Comparison of ENCODE assay signal across 24 cellular contexts in genomic region chr20:50254466-50255079, GRCh38.
DNase-seq lines count a peak whose midpoint lies in the region; ATAC-seq, FAIRE-seq and TF ChIP-seq lines count a peak whose summit lies in the region.
"Had no signal": no experiment of that assay in that cellular context is flagged by ENCODE, and none has a peak within 500 bp of the region (broad histone marks: within the 10 kb centered on the region; RNA-seq: fewer than 3 reads in every experiment).

No MANE protein-coding gene starts in this region.

- H3K4me1 ChIP-seq in HepG2 (ENCODE audit: insufficient read depth, low read length): peaks cover 41% of the 10 kb centered on the region
- H3K4me1 ChIP-seq in right lobe of liver: peaks cover 0 to 22% (median 4%) of the 10 kb centered on the region in 4 donors
- H3K4me1 ChIP-seq in PC-9 (replicated peaks; ENCODE audit: insufficient read depth): peaks cover 97% of the 10 kb centered on the region
- H3K4me1 ChIP-seq in K562 (replicated peaks in 1 of 2; ENCODE audit: control insufficient read depth in 2 of 2, insufficient read depth in 2 of 2, low read length in 2 of 2): peaks cover 7 to 10% of the 10 kb centered on the region in 2 experiments; a peak in 4 of 5 replicates
- peaks cover 12% of the 10 kb centered on the region for H3K4me1 ChIP-seq in mesenchymal stem cell (ENCODE audit: control insufficient read depth, insufficient read depth, low read depth, low read length)
- H3K4me1 ChIP-seq: BE2C had no signal

- no peak overlapping the region for H2BK120ac ChIP-seq in mesenchymal stem cell (ENCODE audit: low read depth, low read length)

- H2AK5ac ChIP-seq in mesenchymal stem cell (ENCODE audit: low read length, severe bottlenecking): no peak overlapping the region

- no TSS peak for BruUV-seq in HepG2 (replicated peaks; lab: Mats Ljungman, UMichigan)
- no TSS peak for BruUV-seq in PC-9 (replicated peaks; lab: Mats Ljungman, UMichigan)
- BruUV-seq in K562 (replicated peaks; lab: Mats Ljungman, UMichigan): no TSS peak

- no peaks in the 10 kb centered on the region for H3K79me1 ChIP-seq in mesenchymal stem cell (replicated peaks; ENCODE audit: low read length, poor library complexity, severe bottlenecking)

- no peak overlapping the region for H3K14ac ChIP-seq in mesenchymal stem cell (ENCODE audit: low read length in 2 of 2)

- no peak overlapping the region for H4K91ac ChIP-seq in mesenchymal stem cell (ENCODE audit: low read length)

- no peaks in the 10 kb centered on the region for H3K36me3 Mint-ChIP-seq in type B pancreatic cell
- H3K36me3 Mint-ChIP-seq: CD4-positive, alpha-beta memory T cell had no signal

- H3K9me1 ChIP-seq in K562 (ENCODE audit: control insufficient read depth, insufficient read depth, low read length): no peaks in the 10 kb centered on the region

- no peaks in the 10 kb centered on the region for H3K9me3 Mint-ChIP-seq in type B pancreatic cell
- H3K9me3 Mint-ChIP-seq: GM23338, H9 had no signal

- H2BK12ac ChIP-seq in mesenchymal stem cell (ENCODE audit: low read length in 2 of 2): no peak overlapping the region

- CTCF ChIA-PET in HepG2 (lab: Yijun Ruan, JAX; ENCODE audit: low intra/inter-chr PET ratio, low total read pairs) (no interaction called here), PC-9 (lab: Charles Lee) (interaction anchor here (0.5 kb wide), 1 partner anchor 67 kb away, joined by 4 read pairs; no protein-coding TSS in a partner anchor), K562 (lab: Yijun Ruan, JAX; ENCODE audit: low intra/inter-chr PET ratio) (no interaction called here)

- peaks cover 14% of the 10 kb centered on the region for H3K4me1 Mint-ChIP-seq in type B pancreatic cell (ENCODE audit: unreplicated experiment)

- H3K9me2 ChIP-seq in PC-9 (ENCODE audit: insufficient read depth): no peaks in the 10 kb centered on the region

- in situ Hi-C loops in HepG2 (cut with HindIII; ENCODE audit: extremely low pct_ligation_motif_present, low pct_unique_long_range_greater_than_20kb) (no loop called here), K562 (cut with MboI) (no loop called here)

- TF ChIP-seq RAD21 in HepG2 (CRISPR knock-in tag; IDR thresholded peaks at IDR 0.05) (no peak), K562 (CRISPR knock-in tag; conservative IDR thresholded peaks at IDR 0.05 in 1 of 2, IDR thresholded peaks at IDR 0.05 in 1 of 2) (no peak)

- no peak overlapping the region for H2BK15ac ChIP-seq in mesenchymal stem cell (ENCODE audit: low read depth, poor library complexity, severe bottlenecking)

- H3K79me2 ChIP-seq in HepG2 (ENCODE audit: insufficient read depth, low read length) (no peaks in the 10 kb centered on the region), PC-9 (ENCODE audit: low read depth) (peaks cover 40% of the 10 kb centered on the region), K562 (ENCODE audit: control insufficient read depth, insufficient read depth, low read length) (no peaks in the 10 kb centered on the region)

- H3K23ac ChIP-seq in mesenchymal stem cell (ENCODE audit: low read length in 2 of 2): no peak overlapping the region

- no peak overlapping the region for H2BK5ac ChIP-seq in mesenchymal stem cell (ENCODE audit: low read depth, low read length, poor library complexity, severe bottlenecking)

- no peaks in the 10 kb centered on the region for H4K20me1 ChIP-seq in HepG2 (ENCODE audit: insufficient read depth, low read length)
- H4K20me1 ChIP-seq in PC-9 (ENCODE audit: insufficient read depth): no peaks in the 10 kb centered on the region
- H4K20me1 ChIP-seq in K562 (replicated peaks; ENCODE audit: control insufficient read depth, insufficient read depth, low read length): no peaks in the 10 kb centered on the region
- H4K20me1 ChIP-seq: BLaER1 treated with 17β-estradiol and CSF1 and Interleukin-3, amounts not matched to agents 10 nM and 100 nM had no signal

- WGBS in HepG2 (ENCODE audit: low lambda C conversion rate): 51% methylated on average over 11 of the region's 11 CpGs
- 80% methylated on average over 7 of the region's 11 CpGs for WGBS in right lobe of liver (ENCODE audit: insufficient coverage, low coverage, low lambda C conversion rate, missing lambda C conversion rate)
- WGBS in K562 (ENCODE audit: insufficient coverage, low coverage, missing lambda C conversion rate): 38% methylated on average over 11 of the region's 11 CpGs
- WGBS in mesenchymal stem cell: 94% methylated on average over 10 of the region's 11 CpGs

- H3K27me3 ChIP-seq in HepG2 (ENCODE audit: control insufficient read depth in 1 of 2, insufficient read depth in 2 of 2, low read length in 2 of 2) (peaks cover 9 to 47% of the 10 kb centered on the region in 2 experiments; a peak in 4 of 5 replicates), right lobe of liver (no peaks in the 10 kb centered on the region), PC-9 (ENCODE audit: insufficient read depth, low read depth) (no peaks in the 10 kb centered on the region), K562 (ENCODE audit: control insufficient read depth in 2 of 2, insufficient read depth in 2 of 2, low read length in 2 of 2) (no peaks in the 10 kb centered on the region), mesenchymal stem cell (ENCODE audit: control insufficient read depth in 1 of 2, insufficient read depth in 1 of 2, low read length in 2 of 2) (no peaks in the 10 kb centered on the region)
- H3K27me3 ChIP-seq: BE2C; BLaER1 treated with 17β-estradiol and CSF1 and Interleukin-3, amounts not matched to agents 10 nM and 100 nM had no signal

- TF ChIP-seq CTCF in HepG2 (CRISPR knock-in tag; IDR thresholded peaks at IDR 0.05) (no peak), right lobe of liver (IDR thresholded peaks at IDR 0.05) (no peak), PC-9 (conservative IDR thresholded peaks at IDR 0.05) (no peak), K562 (IDR thresholded peaks at IDR 0.05 in 2 of 3, conservative IDR thresholded peaks at IDR 0.05 in 1 of 3; ENCODE audit: insufficient read depth in 2 of 3, low read depth in 1 of 3, low read length in 3 of 3) (no peak), type B pancreatic cell (conservative IDR thresholded peaks at IDR 0.05) (no peak)

- no peak overlapping the region for H4K8ac ChIP-seq in mesenchymal stem cell (ENCODE audit: low read length)

- H3F3A ChIP-seq in PC-9 (ENCODE audit: insufficient read depth, low read depth): peaks cover 80% of the 10 kb centered on the region

- no peaks in the 10 kb centered on the region for H3K27me3 Mint-ChIP-seq in type B pancreatic cell

- no peak overlapping the region for H3K4me3 ChIP-seq in HepG2 (replicated peaks in 1 of 3; ENCODE audit: insufficient read depth in 1 of 3, low read depth in 2 of 3, low read length in 3 of 3)
- no peak overlapping the region for H3K4me3 ChIP-seq in right lobe of liver
- no peak overlapping the region for H3K4me3 ChIP-seq in PC-9
- H3K4me3 ChIP-seq in K562: no peak overlapping the region
- no peak overlapping the region for H3K4me3 ChIP-seq in mesenchymal stem cell (ENCODE audit: insufficient read depth in 1 of 2, low read depth in 1 of 2, low read length in 2 of 2)
- H3K4me3 ChIP-seq: BLaER1 treated with 17β-estradiol and CSF1 and Interleukin-3, amounts not matched to agents 10 nM and 100 nM; GM23338 had no signal

- peak overlapping the region; percentile 66 for H3K27ac Mint-ChIP-seq in type B pancreatic cell
- H3K27ac Mint-ChIP-seq: CD4-positive, alpha-beta memory T cell; GM23338; H9 had no signal

- no peak overlapping the region for H3K4ac ChIP-seq in mesenchymal stem cell (ENCODE audit: low read depth in 1 of 2, low read length in 2 of 2)

- H3K4me3 Mint-ChIP-seq in type B pancreatic cell: no peak overlapping the region
- H3K4me3 Mint-ChIP-seq: CD4-positive, alpha-beta memory T cell; GM23338; H9 had no signal

- no peak for TF ChIP-seq EP300 in HepG2 (IDR thresholded peaks at IDR 0.05; ENCODE audit: low read depth in 2 of 2, low read length in 2 of 2)
- no peak for TF ChIP-seq EP300 in HepG2 (CRISPR knock-in tag; IDR thresholded peaks at IDR 0.05; ENCODE audit: borderline replicate concordance)
- TF ChIP-seq EP300 in K562 (IDR thresholded peaks at IDR 0.05; ENCODE audit: low read length): no peak

- no peak overlapping the region for H3K9ac ChIP-seq in HepG2 (ENCODE audit: insufficient read depth, low read depth, low read length)
- H3K9ac ChIP-seq in K562 (ENCODE audit: insufficient read depth in 1 of 2, low read depth in 2 of 2, low read length in 2 of 2): no peak overlapping the region
- no peak overlapping the region for H3K9ac ChIP-seq in mesenchymal stem cell (ENCODE audit: low read length)
- H3K9ac ChIP-seq: BLaER1 treated with 17β-estradiol and CSF1 and Interleukin-3, amounts not matched to agents 10 nM and 100 nM had no signal

- TF ChIP-seq POLR2A in HepG2 (IDR thresholded peaks at IDR 0.05; ENCODE audit: insufficient read depth in 1 of 2, low read depth in 2 of 2, low read length in 2 of 2) (no peak), right lobe of liver (IDR thresholded peaks at IDR 0.05) (no peak), K562 (conservative IDR thresholded peaks at IDR 0.05) (no peak)

- DNase-seq in HepG2 (ENCODE audit: low spot score) (no peak), right lobe of liver (no peak), PC-9 (no peak), K562 (ENCODE audit: extremely low read depth in 1 of 4, low spot score in 3 of 4) (no peak), type B pancreatic cell (ENCODE audit: extremely low spot score, unreplicated experiment) (no peak), mesenchymal stem cell (no peak), NCI-H2196 (lab: John Stamatoyannopoulos, UW; ENCODE audit: unreplicated experiment) (no peak)
- DNase-seq: ACHN; AML-193; BE2C; Calu3; CD4-positive, alpha-beta memory T cell; COR-L47; DMS153; DND-41; H9 had no signal

- H3K9me3 ChIP-seq in HepG2 (ENCODE audit: low read length) (no peaks in the 10 kb centered on the region), right lobe of liver (no peaks in the 10 kb centered on the region), PC-9 (ENCODE audit: insufficient read depth, low read depth) (no peaks in the 10 kb centered on the region), K562 (replicated peaks; ENCODE audit: control insufficient read depth, insufficient read depth, low read depth, low read length) (no peaks in the 10 kb centered on the region), mesenchymal stem cell (ENCODE audit: control insufficient read depth, low read length) (no peaks in the 10 kb centered on the region)
- H3K9me3 ChIP-seq: BE2C; BLaER1 treated with 17β-estradiol and CSF1 and Interleukin-3, amounts not matched to agents 10 nM and 100 nM had no signal

- H2AFZ ChIP-seq in HepG2 (ENCODE audit: low read length) (no peak overlapping the region), PC-9 (no peak overlapping the region), K562 (ENCODE audit: low read depth, low read length) (peak overlapping the region; percentile 61; the same call in 1 of the 2 replicates), mesenchymal stem cell (ENCODE audit: low read depth, low read length) (no peak overlapping the region)
- H2AFZ ChIP-seq: GM23338 had no signal

- no peaks in the 10 kb centered on the region for H3K36me3 ChIP-seq in HepG2 (replicated peaks in 1 of 2; ENCODE audit: control insufficient read depth in 1 of 2, insufficient read depth in 2 of 2, low read length in 2 of 2)
- H3K36me3 ChIP-seq in right lobe of liver: no peaks in the 10 kb centered on the region
- H3K36me3 ChIP-seq in PC-9 (ENCODE audit: low read depth): no peaks in the 10 kb centered on the region
- H3K36me3 ChIP-seq in K562 (ENCODE audit: control insufficient read depth, insufficient read depth, low read length): no peaks in the 10 kb centered on the region
- no peaks in the 10 kb centered on the region for H3K36me3 ChIP-seq in mesenchymal stem cell (ENCODE audit: control insufficient read depth in 1 of 2, insufficient read depth in 2 of 2, low read depth in 1 of 2, low read length in 2 of 2)
- H3K36me3 ChIP-seq: BE2C; BLaER1 treated with 17β-estradiol and CSF1 and Interleukin-3, amounts not matched to agents 10 nM and 100 nM had no signal

- ATAC-seq in HepG2: no peak
- no peak for ATAC-seq in right lobe of liver
- no peak for ATAC-seq in K562
- no peak for ATAC-seq in HG02678 (IDR thresholded peaks at IDR 0.05; ENCODE audit: unreplicated experiment)
- ATAC-seq: GM23338, HCT116 had no signal

- intact Hi-C loops in HepG2 (cut with micrococcal nuclease; ENCODE audit: unreplicated experiment): no loop called here
- intact Hi-C loops in right lobe of liver (cut with DNase I): no loop called here
- intact Hi-C loops in PC-9 (cut with micrococcal nuclease; ENCODE audit: unreplicated experiment): no loop called here
- intact Hi-C loops in K562 (cut with micrococcal nuclease): no loop called here

- H3K18ac ChIP-seq in mesenchymal stem cell (ENCODE audit: low read depth in 1 of 2, low read length in 2 of 2): no peak overlapping the region

- H3K4me2 ChIP-seq in HepG2 (ENCODE audit: low read depth, low read length): no peak overlapping the region
- H3K4me2 ChIP-seq in PC-9: peak overlapping the region; percentile 90
- no peak overlapping the region for H3K4me2 ChIP-seq in K562 (ENCODE audit: insufficient read depth, low read length)
- H3K4me2 ChIP-seq in mesenchymal stem cell (ENCODE audit: low read length, poor library complexity, severe bottlenecking): no peak overlapping the region
- H3K4me2 ChIP-seq: BLaER1 treated with 17β-estradiol and CSF1 and Interleukin-3, amounts not matched to agents 10 nM and 100 nM; GM23338 had no signal

- H3K27ac ChIP-seq in HepG2 (ENCODE audit: extremely low read length, insufficient read depth, low read length): no peak overlapping the region
- no peak overlapping the region for H3K27ac ChIP-seq in right lobe of liver
- H3K27ac ChIP-seq in PC-9: peak overlapping the region; percentile 99
- no peak overlapping the region for H3K27ac ChIP-seq in K562 (ENCODE audit: extremely low read depth, low read depth, low read length)
- H3K27ac ChIP-seq in mesenchymal stem cell (ENCODE audit: low read length, poor library complexity, severe bottlenecking): no peak overlapping the region
- H3K27ac ChIP-seq: 22Rv1; BLaER1 treated with 17β-estradiol and CSF1 and Interleukin-3, amounts not matched to agents 10 nM and 100 nM had no signal

- POLR2A ChIA-PET in HepG2 (lab: Yijun Ruan, JAX): no interaction called here
- POLR2A ChIA-PET in PC-9 (lab: Charles Lee; ENCODE audit: unreplicated experiment): interaction anchor here (0.6 to 0.7 kb wide), 2 partner anchors 37 to 122 kb away, joined by 3 read pairs; no protein-coding TSS in a partner anchor
- POLR2A ChIA-PET in K562 (lab: Yijun Ruan, JAX): interaction anchor here (0.6 kb wide), 1 partner anchor 10 kb away, joined by 6 read pairs; no protein-coding TSS in a partner anchor

- FAIRE-seq in HepG2 (lab: Jason Lieb, UNC): no peak
- FAIRE-seq in K562 (lab: Jason Lieb, UNC): no peak
- FAIRE-seq: A204.1, G401.6, GM18507 had no signal

Comparison
In these comparisons a context has a peak if more than half of its experiments do, and no peak if none do; other contexts are left out.
1. Of the 241 proteins assayed by ChIP-seq in both HepG2 and K562: peak only in HepG2: MAFF and MAFK; only in K562: TFE3; in both: RAD51 and ZNF121; in neither: 234; mixed calls (peak in some experiments, not most) for 2.